Comparison of ENCODE assay signal across 8 cellular contexts in the genomic region with DNA sequence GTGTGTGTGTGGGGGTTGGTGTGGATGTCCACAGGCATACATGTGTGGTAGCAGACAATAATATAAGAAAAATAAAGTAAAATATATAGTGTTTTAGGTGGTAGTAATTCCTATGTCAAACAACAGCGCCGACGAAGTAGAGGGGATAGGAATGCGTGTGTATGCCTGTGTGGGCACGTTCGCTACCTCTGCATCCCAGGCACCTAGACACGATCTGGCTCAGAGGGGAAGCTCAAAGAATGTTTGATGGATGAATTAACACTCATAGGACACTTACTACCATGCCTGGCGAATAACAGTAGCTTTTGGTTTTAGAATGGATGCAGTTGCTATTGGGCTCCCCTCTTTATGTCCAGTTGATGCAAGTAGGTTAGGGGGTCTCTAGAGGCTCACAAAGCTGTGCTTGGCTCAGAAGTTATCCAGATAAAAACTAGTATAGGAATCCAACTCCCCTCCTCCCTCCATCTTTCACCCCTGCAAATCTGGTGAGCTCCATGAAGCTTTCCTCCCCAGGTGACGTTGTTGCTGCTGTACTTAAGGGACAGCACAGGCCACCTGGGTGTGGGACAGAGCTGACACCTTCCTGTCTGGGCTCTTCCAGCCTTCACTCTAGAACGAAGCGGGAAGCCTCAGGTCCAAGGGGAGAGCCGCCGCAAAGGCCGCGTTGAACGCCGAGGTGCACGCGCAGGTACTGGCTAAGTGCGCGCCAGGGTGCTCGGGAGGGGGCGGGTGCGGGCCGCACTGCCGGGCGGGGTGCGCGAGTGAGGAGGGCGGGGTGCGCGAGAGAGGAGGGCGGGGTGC.
A peak's percentile ranks its signal among the peaks of the same experiment; 100 is the strongest.
DNase-seq lines count a peak whose midpoint lies in the region; ATAC-seq and TF ChIP-seq lines count a peak whose summit lies in the region.

No MANE protein-coding gene starts in this region.

- peak; percentile 57 for DNase-seq in Calu3
- DNase-seq in HUDEP-2 (lab: John Stamatoyannopoulos, UW; ENCODE audit: unreplicated experiment in 76 of 76), result peak in 50 of 76 experiments; percentile 8 to 69 (median 47)
- peak; percentile 71 for DNase-seq in activated CD4-positive, alpha-beta T cell treated with anti-CD3 and anti-CD28 coated beads for 1 hour
- peak; percentile 56 for DNase-seq in cerebellar cortex (ENCODE audit: low spot score)
- DNase-seq in right lobe of liver, result peak; percentile 77 to 84 (median 80)
- DNase-seq in stimulated activated CD4-positive, alpha-beta T cell treated with anti-CD3 and anti-CD28 coated beads, TNF-alpha, amount 100 ng/mL, for 4 hours (ENCODE audit: low read depth in 3 of 3), result peak; percentile 40 to 71 (median 59)
- no peak for DNase-seq in SJCRH30

- no peaks in the 10 kb centered on the region for H3K36me3 ChIP-seq in right lobe of liver
- H3K36me3 ChIP-seq in SJCRH30, result no peaks in the 10 kb centered on the region

- H3K9me3 ChIP-seq in right lobe of liver (no peaks in the 10 kb centered on the region), SJCRH30 (replicated peaks) (no peaks in the 10 kb centered on the region)

- intact Hi-C loops in Calu3 (cut with micrococcal nuclease; ENCODE audit: unreplicated experiment), result loop anchor here (5.0 to 10.0 kb wide), 3 partner anchors 456 to 651 kb away; no protein-coding TSS in a partner anchor
- intact Hi-C loops in right lobe of liver (cut with DNase I), result no loop called here

- H3K27me3 ChIP-seq in right lobe of liver, result no peaks in the 10 kb centered on the region
- no peaks in the 10 kb centered on the region for H3K27me3 ChIP-seq in SJCRH30

- peak overlapping the region; percentile 22 to 41 (median 23) for H3K4me3 ChIP-seq in right lobe of liver
- no peak overlapping the region for H3K4me3 ChIP-seq in SJCRH30

- H3K4me1 ChIP-seq in right lobe of liver, result no peaks in the 10 kb centered on the region
- H3K4me1 ChIP-seq in SJCRH30, result no peaks in the 10 kb centered on the region

- no TSS peak for BruUV-seq in Calu3 (replicated peaks; lab: Mats Ljungman, UMichigan)

- H3K4me1 Mint-ChIP-seq in Calu3 (ENCODE audit: low read depth, unreplicated experiment), result no peaks in the 10 kb centered on the region

- peaks cover 55% of the 10 kb centered on the region for H3K27me3 Mint-ChIP-seq in Calu3 (ENCODE audit: unreplicated experiment)

- no peak overlapping the region for H3K27ac Mint-ChIP-seq in Calu3 (ENCODE audit: unreplicated experiment)

- no peak for TF ChIP-seq POLR2A in right lobe of liver (IDR thresholded peaks at IDR 0.05)

- peaks cover 13% of the 10 kb centered on the region for H3K36me3 Mint-ChIP-seq in Calu3 (ENCODE audit: insufficient read depth, unreplicated experiment)

- H3K27ac ChIP-seq in right lobe of liver (no peak overlapping the region), SJCRH30 (no peak overlapping the region)

- WGBS in right lobe of liver (ENCODE audit: insufficient coverage, low coverage, low lambda C conversion rate, missing lambda C conversion rate), result 9% methylated on average over 30 of the region's 33 CpGs

- CTCF ChIA-PET in Calu3 (lab: Charles Lee), result interaction anchor here (0.5 to 1.1 kb wide), 3 partner anchors 8 to 413 kb away, joined by 3 to 6 read pairs (median 3); no protein-coding TSS in a partner anchor

- peak overlapping the region; percentile 64 for H3K4me3 Mint-ChIP-seq in Calu3 (ENCODE audit: low read depth, unreplicated experiment)

- H3K9me3 Mint-ChIP-seq in Calu3 (ENCODE audit: low read depth, unreplicated experiment), result no peaks in the 10 kb centered on the region

- ATAC-seq in right lobe of liver (peak; percentile 74 to 87 (median 82)), HG02970 (IDR thresholded peaks at IDR 0.05; ENCODE audit: low FRiP score, unreplicated experiment) (no peak)

- TF ChIP-seq CTCF in Calu3 (IDR thresholded peaks at IDR 0.05; ENCODE audit: unreplicated experiment) (no peak), right lobe of liver (IDR thresholded peaks at IDR 0.05) (no peak)

Comparison
In these comparisons a context has a peak if more than half of its experiments do, and no peak if none do; other contexts are left out.
1. DNase-seq: peak in Calu3 (single experiment), HUDEP-2 (50 of 76), activated CD4-positive, alpha-beta T cell treated with anti-CD3 and anti-CD28 coated beads for 1 hour (single experiment), cerebellar cortex (single experiment), right lobe of liver (3 of 3) and stimulated activated CD4-positive, alpha-beta T cell treated with anti-CD3 and anti-CD28 coated beads, TNF-alpha, amount 100 ng/mL, for 4 hours (3 of 3); none in SJCRH30 (0 of 2).